17 cellular contexts compared by ENCODE assay signal in the genomic region with DNA sequence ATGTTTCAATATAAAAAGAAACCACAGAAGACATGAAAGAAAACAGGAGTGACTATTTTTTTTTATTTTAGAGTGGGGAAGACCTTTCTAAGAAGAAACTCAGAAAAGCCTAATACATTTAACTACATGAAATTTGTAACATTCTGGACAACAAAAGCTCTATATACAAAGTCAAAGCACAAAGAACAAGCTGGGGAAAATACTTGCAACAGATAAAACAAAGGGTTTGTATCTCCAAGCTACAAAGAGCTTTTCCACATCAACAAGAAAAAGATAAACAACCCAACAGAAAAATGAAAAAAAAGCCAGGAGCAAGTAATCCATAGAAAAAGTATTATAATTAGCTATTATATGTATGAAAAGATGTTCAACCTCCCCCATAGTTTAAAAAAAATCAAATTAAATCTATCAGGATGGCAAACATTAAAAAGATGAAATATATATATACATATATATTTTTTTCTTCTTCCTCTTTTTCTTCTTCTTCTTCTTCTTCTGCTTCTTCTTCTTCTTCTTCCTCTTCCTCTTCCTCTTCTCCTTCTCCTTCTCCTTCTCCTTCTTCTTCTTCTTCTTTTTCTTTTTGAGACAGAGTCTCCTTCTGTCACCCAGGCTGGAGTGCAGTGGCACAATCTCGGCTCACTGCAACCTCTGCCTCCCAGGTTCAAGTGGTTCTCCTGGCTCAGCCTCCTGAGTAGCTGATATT. TPM values are rescaled to one million over a fixed set of nuclear protein-coding genes. Genes with fewer than 3 reads are reported as not detected.
"Had no signal": no experiment of that assay in that cellular context is flagged by ENCODE, and none has a peak within 500 bp of the region (broad histone marks: within the 10 kb centered on the region; RNA-seq: fewer than 3 reads in every experiment).

No MANE protein-coding gene starts in this region.

- H3K27me3 ChIP-seq: ascending aorta, gastrocnemius medialis, tibial nerve had no signal

- H3K36me3 ChIP-seq: ascending aorta, gastrocnemius medialis, ovary, tibial nerve had no signal

- H3K4me3 ChIP-seq: ascending aorta, gastrocnemius medialis, ovary, tibial nerve had no signal

- H3K27me3 Mint-ChIP-seq: stimulated activated naive CD8-positive, alpha-beta T cell treated with anti-CD3 and anti-CD28 coated beads, Interleukin-15, Interleukin-2, amounts not matched to agents 100 ng/mL and 50 ng/mL, for 24 hours had no signal

- H3K27ac ChIP-seq: ascending aorta, gastrocnemius medialis, ovary, tibial nerve had no signal

- H3K27ac Mint-ChIP-seq: activated T-cell treated with anti-CD3 and anti-CD28 coated beads, Interleukin-2, amount 50 U/mL, for 72 hours; stimulated activated naive CD8-positive, alpha-beta T cell treated with anti-CD3 and anti-CD28 coated beads, Interleukin-15, Interleukin-2, amounts not matched to agents 100 ng/mL and 50 ng/mL, for 24 hours; T-helper 2 cell treated with Interferon-gamma antibody and Interleukin-4, amounts not matched to agents 5 μg/mL and 100 μg/mL, for 36 hours had no signal

- H3K9me3 Mint-ChIP-seq: stimulated activated naive CD8-positive, alpha-beta T cell treated with anti-CD3 and anti-CD28 coated beads, Interleukin-15, Interleukin-2, amounts not matched to agents 100 ng/mL and 50 ng/mL, for 24 hours had no signal

- H3K9me3 ChIP-seq: ascending aorta, gastrocnemius medialis, ovary had no signal

- ATAC-seq: activated T-cell treated with anti-CD3 and anti-CD28 coated beads, Interleukin-2, amount 50 U/mL, for 72 hours; gastrocnemius medialis had no signal

- DNase-seq: activated CD4-positive, alpha-beta T cell treated with anti-CD3 and anti-CD28 coated beads, Interleukin-2, amount 50 U/mL, for 4 hours; activated naive CD4-positive, alpha-beta T cell; activated T-cell treated with anti-CD3 and anti-CD28 coated beads, Interleukin-2, amount 50 U/mL, for 72 hours; gastrocnemius medialis; kidney; retina; stimulated activated CD4-positive, alpha-beta T cell treated with anti-CD3 and anti-CD28 coated beads, Interleukin-4, amount 100 ng/mL, for 1 hour; stimulated activated CD8-positive, alpha-beta memory T cell treated with anti-CD3 and anti-CD28 coated beads, Interleukin-4, amount 100 ng/mL, for 48 hours had no signal

- H3K4me3 Mint-ChIP-seq: activated T-cell treated with anti-CD3 and anti-CD28 coated beads, Interleukin-2, amount 50 U/mL, for 72 hours; neural crest cell; stimulated activated naive CD8-positive, alpha-beta T cell treated with anti-CD3 and anti-CD28 coated beads, Interleukin-15, Interleukin-2, amounts not matched to agents 100 ng/mL and 50 ng/mL, for 24 hours; T-helper 2 cell treated with Interferon-gamma antibody and Interleukin-4, amounts not matched to agents 5 μg/mL and 100 μg/mL, for 36 hours had no signal

RNA-seq across cellular contexts. Expression of gene EPS8L3, which starts 49.1 kb away (rescaled TPM):
- total RNA-seq: activated T-cell treated with anti-CD3 and anti-CD28 coated beads, Interleukin-2, amount 50 U/mL, for 72 hours; ascending aorta; bronchial epithelial cell; endothelial cell of umbilical vein; myocyte; neural crest cell; tibial nerve had no signal
